In the genomic region with DNA sequence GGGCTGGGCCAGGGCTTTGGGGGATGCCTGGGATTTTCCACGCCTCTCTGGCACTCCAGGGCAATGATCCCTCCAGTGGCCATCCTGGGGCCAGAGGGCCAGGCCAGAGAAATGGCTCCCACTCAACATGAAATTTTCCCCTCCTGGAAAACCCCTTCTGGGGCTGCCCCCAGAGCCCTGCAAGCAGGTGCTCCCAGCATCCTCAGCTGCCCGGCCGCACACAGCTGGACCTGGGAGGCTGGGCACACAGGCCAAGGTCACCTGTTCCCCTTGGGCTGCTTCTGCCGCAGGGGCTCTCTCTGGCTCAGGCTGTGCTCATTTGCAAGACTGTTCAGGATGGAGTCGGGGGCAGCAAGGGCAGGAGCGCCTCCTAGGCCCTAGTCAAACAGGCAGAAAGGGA, we compare ENCODE assay signal across 8 cellular contexts. TPM values are rescaled to one million over a fixed set of nuclear protein-coding genes. Genes with fewer than 3 reads are reported as not detected.
"Had no signal": no experiment of that assay in that cellular context is flagged by ENCODE, and none has a peak within 500 bp of the region (broad histone marks: within the 10 kb centered on the region; RNA-seq: fewer than 3 reads in every experiment).

No MANE protein-coding gene starts in this region.

RNA-seq across cellular contexts. Expression of a gene that starts 3.9 kb away (rescaled TPM):
- total RNA-seq: smooth muscle cell had no signal

RNA-seq across cellular contexts. Expression of a gene that starts 8.7 kb away (rescaled TPM):
- total RNA-seq: left ventricle myocardium superior, natural killer cell, right atrium auricular region, skeletal muscle tissue, temporal lobe, tibial nerve had no signal
- polyA plus RNA-seq: ovary had no signal
